1 cellular context compared by ENCODE assay signal in the genomic region with DNA sequence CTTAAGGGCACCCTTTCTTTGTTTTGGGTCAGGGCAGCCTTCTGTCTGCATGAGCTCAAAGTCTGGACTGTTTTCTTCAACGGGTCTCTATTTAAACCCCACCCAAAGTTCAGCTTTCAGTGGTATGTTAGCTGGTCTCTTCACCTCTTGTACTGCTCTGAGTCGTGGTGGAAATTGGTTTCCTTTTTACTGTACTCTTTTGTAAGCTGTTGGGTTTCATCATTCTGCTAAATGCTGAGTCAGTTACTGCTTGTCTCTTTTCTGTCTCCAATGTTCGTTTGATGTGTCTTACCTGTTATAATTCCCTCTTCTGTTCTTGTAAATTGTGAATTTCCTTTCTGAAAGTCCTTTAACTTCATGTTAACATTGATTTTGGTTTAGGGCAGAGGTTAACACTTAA.
TF ChIP-seq lines count a peak whose summit lies in the region.

No MANE protein-coding gene starts in this region.

TF ChIP-seq in GM23338, 12 proteins besides CTCF, POLR2A, EP300 and RAD21 (continued from another document):
- TF ChIP-seq, protein P1, sequence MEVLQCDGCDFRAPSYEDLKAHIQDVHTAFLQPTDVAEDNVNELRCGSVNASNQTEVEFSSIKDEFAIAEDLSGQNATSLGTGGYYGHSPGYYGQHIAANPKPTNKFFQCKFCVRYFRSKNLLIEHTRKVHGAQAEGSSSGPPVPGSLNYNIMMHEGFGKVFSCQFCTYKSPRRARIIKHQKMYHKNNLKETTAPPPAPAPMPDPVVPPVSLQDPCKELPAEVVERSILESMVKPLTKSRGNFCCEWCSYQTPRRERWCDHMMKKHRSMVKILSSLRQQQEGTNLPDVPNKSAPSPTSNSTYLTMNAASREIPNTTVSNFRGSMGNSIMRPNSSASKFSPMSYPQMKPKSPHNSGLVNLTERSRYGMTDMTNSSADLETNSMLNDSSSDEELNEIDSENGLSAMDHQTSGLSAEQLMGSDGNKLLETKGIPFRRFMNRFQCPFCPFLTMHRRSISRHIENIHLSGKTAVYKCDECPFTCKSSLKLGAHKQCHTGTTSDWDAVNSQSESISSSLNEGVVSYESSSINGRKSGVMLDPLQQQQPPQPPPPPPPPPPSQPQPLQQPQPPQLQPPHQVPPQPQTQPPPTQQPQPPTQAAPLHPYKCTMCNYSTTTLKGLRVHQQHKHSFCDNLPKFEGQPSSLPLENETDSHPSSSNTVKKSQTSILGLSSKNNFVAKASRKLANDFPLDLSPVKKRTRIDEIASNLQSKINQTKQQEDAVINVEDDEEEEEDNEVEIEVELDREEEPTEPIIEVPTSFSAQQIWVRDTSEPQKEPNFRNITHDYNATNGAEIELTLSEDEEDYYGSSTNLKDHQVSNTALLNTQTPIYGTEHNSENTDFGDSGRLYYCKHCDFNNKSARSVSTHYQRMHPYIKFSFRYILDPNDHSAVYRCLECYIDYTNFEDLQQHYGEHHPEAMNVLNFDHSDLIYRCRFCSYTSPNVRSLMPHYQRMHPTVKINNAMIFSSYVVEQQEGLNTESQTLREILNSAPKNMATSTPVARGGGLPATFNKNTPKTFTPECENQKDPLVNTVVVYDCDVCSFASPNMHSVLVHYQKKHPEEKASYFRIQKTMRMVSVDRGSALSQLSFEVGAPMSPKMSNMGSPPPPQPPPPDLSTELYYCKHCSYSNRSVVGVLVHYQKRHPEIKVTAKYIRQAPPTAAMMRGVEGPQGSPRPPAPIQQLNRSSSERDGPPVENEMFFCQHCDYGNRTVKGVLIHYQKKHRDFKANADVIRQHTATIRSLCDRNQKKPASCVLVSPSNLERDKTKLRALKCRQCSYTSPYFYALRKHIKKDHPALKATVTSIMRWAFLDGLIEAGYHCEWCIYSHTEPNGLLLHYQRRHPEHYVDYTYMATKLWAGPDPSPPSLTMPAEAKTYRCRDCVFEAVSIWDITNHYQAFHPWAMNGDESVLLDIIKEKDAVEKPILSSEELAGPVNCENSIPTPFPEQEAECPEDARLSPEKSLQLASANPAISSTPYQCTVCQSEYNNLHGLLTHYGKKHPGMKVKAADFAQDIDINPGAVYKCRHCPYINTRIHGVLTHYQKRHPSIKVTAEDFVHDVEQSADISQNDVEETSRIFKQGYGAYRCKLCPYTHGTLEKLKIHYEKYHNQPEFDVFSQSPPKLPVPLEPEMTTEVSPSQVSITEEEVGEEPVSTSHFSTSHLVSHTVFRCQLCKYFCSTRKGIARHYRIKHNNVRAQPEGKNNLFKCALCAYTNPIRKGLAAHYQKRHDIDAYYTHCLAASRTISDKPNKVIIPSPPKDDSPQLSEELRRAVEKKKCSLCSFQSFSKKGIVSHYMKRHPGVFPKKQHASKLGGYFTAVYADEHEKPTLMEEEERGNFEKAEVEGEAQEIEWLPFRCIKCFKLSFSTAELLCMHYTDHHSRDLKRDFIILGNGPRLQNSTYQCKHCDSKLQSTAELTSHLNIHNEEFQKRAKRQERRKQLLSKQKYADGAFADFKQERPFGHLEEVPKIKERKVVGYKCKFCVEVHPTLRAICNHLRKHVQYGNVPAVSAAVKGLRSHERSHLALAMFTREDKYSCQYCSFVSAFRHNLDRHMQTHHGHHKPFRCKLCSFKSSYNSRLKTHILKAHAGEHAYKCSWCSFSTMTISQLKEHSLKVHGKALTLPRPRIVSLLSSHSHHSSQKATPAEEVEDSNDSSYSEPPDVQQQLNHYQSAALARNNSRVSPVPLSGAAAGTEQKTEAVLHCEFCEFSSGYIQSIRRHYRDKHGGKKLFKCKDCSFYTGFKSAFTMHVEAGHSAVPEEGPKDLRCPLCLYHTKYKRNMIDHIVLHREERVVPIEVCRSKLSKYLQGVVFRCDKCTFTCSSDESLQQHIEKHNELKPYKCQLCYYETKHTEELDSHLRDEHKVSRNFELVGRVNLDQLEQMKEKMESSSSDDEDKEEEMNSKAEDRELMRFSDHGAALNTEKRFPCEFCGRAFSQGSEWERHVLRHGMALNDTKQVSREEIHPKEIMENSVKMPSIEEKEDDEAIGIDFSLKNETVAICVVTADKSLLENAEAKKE (CRISPR knock-in tag; IDR thresholded peaks at IDR 0.05): no peak
- TF ChIP-seq, protein P2, sequence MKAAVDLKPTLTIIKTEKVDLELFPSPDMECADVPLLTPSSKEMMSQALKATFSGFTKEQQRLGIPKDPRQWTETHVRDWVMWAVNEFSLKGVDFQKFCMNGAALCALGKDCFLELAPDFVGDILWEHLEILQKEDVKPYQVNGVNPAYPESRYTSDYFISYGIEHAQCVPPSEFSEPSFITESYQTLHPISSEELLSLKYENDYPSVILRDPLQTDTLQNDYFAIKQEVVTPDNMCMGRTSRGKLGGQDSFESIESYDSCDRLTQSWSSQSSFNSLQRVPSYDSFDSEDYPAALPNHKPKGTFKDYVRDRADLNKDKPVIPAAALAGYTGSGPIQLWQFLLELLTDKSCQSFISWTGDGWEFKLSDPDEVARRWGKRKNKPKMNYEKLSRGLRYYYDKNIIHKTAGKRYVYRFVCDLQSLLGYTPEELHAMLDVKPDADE (IDR thresholded peaks at IDR 0.05): no peak
- TF ChIP-seq ZNF114 (CRISPR knock-in tag; IDR thresholded peaks at IDR 0.05): no peak
- no peak for TF ChIP-seq EZH2 (IDR thresholded peaks at IDR 0.05; ENCODE audit: low read depth, unreplicated experiment)
- no peak for TF ChIP-seq NANOG (IDR thresholded peaks at IDR 0.05; ENCODE audit: borderline replicate concordance)
